1 cellular context compared by ENCODE assay signal in the genomic region with DNA sequence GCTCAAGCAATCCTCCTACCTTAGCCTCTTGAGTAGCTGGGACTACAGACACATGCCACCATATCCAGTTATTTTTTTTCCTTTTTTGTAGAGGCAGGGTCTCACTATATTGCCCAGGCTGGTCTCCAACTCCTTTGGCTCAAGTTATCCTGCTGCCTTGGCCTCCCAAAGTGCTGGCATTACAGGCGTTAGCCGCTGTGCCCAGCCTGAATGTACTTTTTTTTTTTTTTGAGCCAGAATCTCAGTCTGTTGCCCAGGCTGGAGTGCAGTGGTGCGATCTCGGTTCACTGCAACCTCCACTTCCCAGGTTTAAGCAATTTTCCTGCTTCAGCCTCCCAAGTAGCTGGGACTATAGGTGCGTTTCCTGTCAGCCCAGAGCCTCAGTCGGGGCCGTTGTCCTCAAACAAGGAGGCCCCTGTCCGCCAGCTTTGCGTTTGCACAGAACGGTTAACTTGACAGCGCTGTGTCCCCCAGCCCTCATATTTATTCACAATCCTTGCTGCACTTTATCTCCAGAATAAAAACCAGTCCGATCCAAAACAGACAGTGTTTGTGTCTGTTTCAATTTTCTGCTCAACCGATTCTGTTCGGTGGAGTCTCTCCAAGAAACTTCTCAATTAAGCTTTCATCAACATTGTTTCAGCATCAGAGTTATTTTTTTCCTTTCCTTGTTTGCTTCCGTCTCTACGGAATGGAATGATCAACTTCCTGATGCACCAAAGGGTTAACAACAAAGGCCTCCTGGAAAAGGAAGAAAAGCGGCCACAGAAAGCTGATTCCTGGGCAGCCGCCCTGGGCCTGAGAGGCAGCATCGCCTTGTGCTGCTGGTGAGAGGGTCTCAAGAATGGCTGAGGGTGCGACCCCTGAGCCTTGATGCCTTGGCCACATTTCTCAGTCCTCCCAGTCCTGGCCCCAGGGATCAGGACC.
TF ChIP-seq lines count a peak whose summit lies in the region.

No MANE protein-coding gene starts in this region.

TF ChIP-seq in HCT116, 20 proteins besides CTCF, POLR2A, EP300 and RAD21 (continued from another document):
- TF ChIP-seq, protein P1, sequence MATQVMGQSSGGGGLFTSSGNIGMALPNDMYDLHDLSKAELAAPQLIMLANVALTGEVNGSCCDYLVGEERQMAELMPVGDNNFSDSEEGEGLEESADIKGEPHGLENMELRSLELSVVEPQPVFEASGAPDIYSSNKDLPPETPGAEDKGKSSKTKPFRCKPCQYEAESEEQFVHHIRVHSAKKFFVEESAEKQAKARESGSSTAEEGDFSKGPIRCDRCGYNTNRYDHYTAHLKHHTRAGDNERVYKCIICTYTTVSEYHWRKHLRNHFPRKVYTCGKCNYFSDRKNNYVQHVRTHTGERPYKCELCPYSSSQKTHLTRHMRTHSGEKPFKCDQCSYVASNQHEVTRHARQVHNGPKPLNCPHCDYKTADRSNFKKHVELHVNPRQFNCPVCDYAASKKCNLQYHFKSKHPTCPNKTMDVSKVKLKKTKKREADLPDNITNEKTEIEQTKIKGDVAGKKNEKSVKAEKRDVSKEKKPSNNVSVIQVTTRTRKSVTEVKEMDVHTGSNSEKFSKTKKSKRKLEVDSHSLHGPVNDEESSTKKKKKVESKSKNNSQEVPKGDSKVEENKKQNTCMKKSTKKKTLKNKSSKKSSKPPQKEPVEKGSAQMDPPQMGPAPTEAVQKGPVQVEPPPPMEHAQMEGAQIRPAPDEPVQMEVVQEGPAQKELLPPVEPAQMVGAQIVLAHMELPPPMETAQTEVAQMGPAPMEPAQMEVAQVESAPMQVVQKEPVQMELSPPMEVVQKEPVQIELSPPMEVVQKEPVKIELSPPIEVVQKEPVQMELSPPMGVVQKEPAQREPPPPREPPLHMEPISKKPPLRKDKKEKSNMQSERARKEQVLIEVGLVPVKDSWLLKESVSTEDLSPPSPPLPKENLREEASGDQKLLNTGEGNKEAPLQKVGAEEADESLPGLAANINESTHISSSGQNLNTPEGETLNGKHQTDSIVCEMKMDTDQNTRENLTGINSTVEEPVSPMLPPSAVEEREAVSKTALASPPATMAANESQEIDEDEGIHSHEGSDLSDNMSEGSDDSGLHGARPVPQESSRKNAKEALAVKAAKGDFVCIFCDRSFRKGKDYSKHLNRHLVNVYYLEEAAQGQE (IDR thresholded peaks at IDR 0.05; ENCODE audit: low read depth): no peak
- TF ChIP-seq ZFX (IDR thresholded peaks at IDR 0.05) (no peak), YY1 (IDR thresholded peaks at IDR 0.05; ENCODE audit: extremely low read depth, insufficient replicate concordance, low read depth, low read length) (no peak), POLR2AphosphoS5 (IDR thresholded peaks at IDR 0.05; ENCODE audit: low read depth, low read length) (no peak), CBX3 (IDR thresholded peaks at IDR 0.05; ENCODE audit: low read depth) (no peak), CEBPB (IDR thresholded peaks at IDR 0.05; ENCODE audit: low read depth) (no peak), ZNF274 (IDR thresholded peaks at IDR 0.05; ENCODE audit: low read depth, low read length) (no peak), TCF7L2 (IDR thresholded peaks at IDR 0.05; ENCODE audit: borderline replicate concordance, extremely low read depth, insufficient read depth, insufficient read length) (no peak)
- TF ChIP-seq, protein P2, sequence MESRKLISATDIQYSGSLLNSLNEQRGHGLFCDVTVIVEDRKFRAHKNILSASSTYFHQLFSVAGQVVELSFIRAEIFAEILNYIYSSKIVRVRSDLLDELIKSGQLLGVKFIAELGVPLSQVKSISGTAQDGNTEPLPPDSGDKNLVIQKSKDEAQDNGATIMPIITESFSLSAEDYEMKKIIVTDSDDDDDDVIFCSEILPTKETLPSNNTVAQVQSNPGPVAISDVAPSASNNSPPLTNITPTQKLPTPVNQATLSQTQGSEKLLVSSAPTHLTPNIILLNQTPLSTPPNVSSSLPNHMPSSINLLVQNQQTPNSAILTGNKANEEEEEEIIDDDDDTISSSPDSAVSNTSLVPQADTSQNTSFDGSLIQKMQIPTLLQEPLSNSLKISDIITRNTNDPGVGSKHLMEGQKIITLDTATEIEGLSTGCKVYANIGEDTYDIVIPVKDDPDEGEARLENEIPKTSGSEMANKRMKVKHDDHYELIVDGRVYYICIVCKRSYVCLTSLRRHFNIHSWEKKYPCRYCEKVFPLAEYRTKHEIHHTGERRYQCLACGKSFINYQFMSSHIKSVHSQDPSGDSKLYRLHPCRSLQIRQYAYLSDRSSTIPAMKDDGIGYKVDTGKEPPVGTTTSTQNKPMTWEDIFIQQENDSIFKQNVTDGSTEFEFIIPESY (IDR thresholded peaks at IDR 0.05; ENCODE audit: extremely low read depth, insufficient replicate concordance, low read length): no peak
- TF ChIP-seq, protein P3, sequence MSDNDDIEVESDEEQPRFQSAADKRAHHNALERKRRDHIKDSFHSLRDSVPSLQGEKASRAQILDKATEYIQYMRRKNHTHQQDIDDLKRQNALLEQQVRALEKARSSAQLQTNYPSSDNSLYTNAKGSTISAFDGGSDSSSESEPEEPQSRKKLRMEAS (IDR thresholded peaks at IDR 0.05): no peak
